15 cellular contexts compared by ENCODE assay signal in the genomic region with DNA sequence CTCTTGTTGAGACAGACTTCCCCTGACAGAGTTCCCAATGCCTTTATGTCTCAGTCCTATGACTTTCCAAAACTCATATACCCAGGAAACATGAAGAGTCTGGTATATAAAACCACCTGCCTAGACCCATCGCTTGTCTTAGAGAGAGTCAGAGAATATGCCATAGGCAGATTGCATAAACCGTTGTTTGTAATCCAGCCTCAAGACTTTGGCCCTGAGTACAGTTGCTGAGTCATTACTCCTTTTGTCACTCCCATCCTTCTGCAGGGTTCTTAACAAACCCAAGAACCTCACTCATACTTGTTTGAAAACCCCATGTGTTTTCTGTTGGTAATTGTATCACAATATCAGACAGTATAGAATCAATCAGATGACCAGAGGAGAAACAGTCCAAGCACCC.
DNase-seq lines count a peak whose midpoint lies in the region; ATAC-seq and TF ChIP-seq lines count a peak whose summit lies in the region.
"Had no signal": no experiment of that assay in that cellular context is flagged by ENCODE, and none has a peak within 500 bp of the region (broad histone marks: within the 10 kb centered on the region; RNA-seq: fewer than 3 reads in every experiment).

No MANE protein-coding gene starts in this region.

- peak; percentile 54 for ATAC-seq in PC-3
- peak; percentile 31 for ATAC-seq in stimulated activated effector memory CD8-positive, alpha-beta T cell treated with anti-CD3 and anti-CD28 coated beads, Interleukin-12 subunit alpha, Interleukin-12 subunit beta, amount 100 ng/mL, for 72 hours

- no peaks in the 10 kb centered on the region for H3K9me3 ChIP-seq in PC-3 (ENCODE audit: low read length)
- H3K9me3 ChIP-seq: ovary had no signal

- H3K27ac ChIP-seq in PC-3 (ENCODE audit: low read length) = no peak overlapping the region
- H3K27ac ChIP-seq: C4-2B, ovary had no signal

- H3K27me3 ChIP-seq in PC-3 (ENCODE audit: low read length) = no peaks in the 10 kb centered on the region
- H3K27me3 ChIP-seq: ovary had no signal

- BruUV-seq in PC-3 (replicated peaks; lab: Mats Ljungman, UMichigan) = no TSS peak

- TF ChIP-seq CTCF in PC-3 (conservative IDR thresholded peaks at IDR 0.05; ENCODE audit: low read depth, low read length) = no peak
- TF ChIP-seq CTCF in epithelial cell of proximal tubule (conservative IDR thresholded peaks at IDR 0.05; ENCODE audit: low read depth, low read length) = no peak

- no peaks in the 10 kb centered on the region for H3K9me2 ChIP-seq in PC-3 (replicated peaks; ENCODE audit: low read length)

- H3K4me3 ChIP-seq in PC-3 (ENCODE audit: low read length) (no peak overlapping the region), epithelial cell of proximal tubule (ENCODE audit: low read depth, low read length) (no peak overlapping the region)
- H3K4me3 ChIP-seq: ovary, smooth muscle cell had no signal

- no peaks in the 10 kb centered on the region for H4K20me1 ChIP-seq in PC-3 (ENCODE audit: low read length)

- H3K27ac Mint-ChIP-seq in stimulated activated effector memory CD8-positive, alpha-beta T cell treated with anti-CD3 and anti-CD28 coated beads, Interleukin-12 subunit alpha, Interleukin-12 subunit beta, amount 100 ng/mL, for 72 hours = no peak overlapping the region
- H3K27ac Mint-ChIP-seq: activated naive CD4-positive, alpha-beta T cell treated with anti-CD3 and anti-CD28 coated beads, Interleukin-2, amount 50 U/mL, for 24 hours had no signal

- H3K4me2 ChIP-seq in PC-3 (ENCODE audit: low read length) = no peak overlapping the region
- H3K4me2 ChIP-seq: smooth muscle cell had no signal

- no peaks in the 10 kb centered on the region for H3K36me3 Mint-ChIP-seq in stimulated activated effector memory CD8-positive, alpha-beta T cell treated with anti-CD3 and anti-CD28 coated beads, Interleukin-12 subunit alpha, Interleukin-12 subunit beta, amount 100 ng/mL, for 72 hours
- H3K36me3 Mint-ChIP-seq: activated naive CD4-positive, alpha-beta T cell treated with anti-CD3 and anti-CD28 coated beads, Interleukin-2, amount 50 U/mL, for 24 hours had no signal

- H3F3A ChIP-seq in PC-3 (ENCODE audit: low read length, unreplicated experiment) = no peaks in the 10 kb centered on the region

- intact Hi-C loops in PC-3 (cut with micrococcal nuclease) = loop anchor here (10.0 kb wide), 1 partner anchor 285 kb away; no protein-coding TSS in a partner anchor

- no peaks in the 10 kb centered on the region for H3K4me1 ChIP-seq in PC-3 (ENCODE audit: insufficient read depth, low read length)

- peak; percentile 15 for DNase-seq in HT1080 (ENCODE audit: low read depth)
- DNase-seq in PC-3 = peak; percentile 27
- peak; percentile 7 for DNase-seq in epithelial cell of proximal tubule (ENCODE audit: low read depth)
- no peak for DNase-seq in stimulated activated effector memory CD8-positive, alpha-beta T cell treated with anti-CD3 and anti-CD28 coated beads, Interleukin-12 subunit alpha, Interleukin-12 subunit beta, amount 100 ng/mL, for 72 hours (ENCODE audit: low spot score in 2 of 2)
- no peak for DNase-seq in activated CD8-positive, alpha-beta memory T cell treated with anti-CD3 and anti-CD28 coated beads, Interleukin-2, amount 50 U/mL, for 48 hours
- DNase-seq in cerebellar cortex (ENCODE audit: low spot score) = no peak
- no peak for DNase-seq in D341Med (ENCODE audit: low spot score)
- DNase-seq: DMS79 treated with DMSO at 0.1 percent for 48 hours; NCI-H1694; ovary; stimulated activated naive CD4-positive, alpha-beta T cell treated with Interleukin-2 at 50 U/mL for 16 hours had no signal

- CTCF ChIA-PET in PC-3 (lab: Charles Lee) = no interaction called here

- POLR2A ChIA-PET in PC-3 (lab: Charles Lee; ENCODE audit: unreplicated experiment) = no interaction called here

- H3K79me2 ChIP-seq in PC-3 (ENCODE audit: low read length) = no peaks in the 10 kb centered on the region

- no peaks in the 10 kb centered on the region for H3K36me3 ChIP-seq in PC-3 (ENCODE audit: low read depth, low read length)
- H3K36me3 ChIP-seq: ovary had no signal

- H3K4me3 Mint-ChIP-seq in stimulated activated effector memory CD8-positive, alpha-beta T cell treated with anti-CD3 and anti-CD28 coated beads, Interleukin-12 subunit alpha, Interleukin-12 subunit beta, amount 100 ng/mL, for 72 hours = no peak overlapping the region
- H3K4me3 Mint-ChIP-seq: activated naive CD4-positive, alpha-beta T cell treated with anti-CD3 and anti-CD28 coated beads, Interleukin-2, amount 50 U/mL, for 24 hours; central memory CD8-positive, alpha-beta T cell had no signal

- no peak overlapping the region for H3K9ac ChIP-seq in PC-3 (ENCODE audit: low read length)

- H2AFZ ChIP-seq in PC-3 (ENCODE audit: low read length) = no peak overlapping the region

- H3K4me1 Mint-ChIP-seq in stimulated activated effector memory CD8-positive, alpha-beta T cell treated with anti-CD3 and anti-CD28 coated beads, Interleukin-12 subunit alpha, Interleukin-12 subunit beta, amount 100 ng/mL, for 72 hours = no peaks in the 10 kb centered on the region
- H3K4me1 Mint-ChIP-seq: activated naive CD4-positive, alpha-beta T cell treated with anti-CD3 and anti-CD28 coated beads, Interleukin-2, amount 50 U/mL, for 24 hours; central memory CD8-positive, alpha-beta T cell had no signal

- H3K9me3 Mint-ChIP-seq in stimulated activated effector memory CD8-positive, alpha-beta T cell treated with anti-CD3 and anti-CD28 coated beads, Interleukin-12 subunit alpha, Interleukin-12 subunit beta, amount 100 ng/mL, for 72 hours = no peaks in the 10 kb centered on the region
- H3K9me3 Mint-ChIP-seq: activated naive CD4-positive, alpha-beta T cell treated with anti-CD3 and anti-CD28 coated beads, Interleukin-2, amount 50 U/mL, for 24 hours; central memory CD8-positive, alpha-beta T cell had no signal

Comparison
In these comparisons a context has a peak if more than half of its experiments do, and no peak if none do; other contexts are left out.
1. DNase-seq: peak in HT1080 (single experiment), PC-3 (single experiment) and epithelial cell of proximal tubule (single experiment); none in stimulated activated effector memory CD8-positive, alpha-beta T cell treated with anti-CD3 and anti-CD28 coated beads, Interleukin-12 subunit alpha, Interleukin-12 subunit beta, amount 100 ng/mL, for 72 hours (0 of 2), activated CD8-positive, alpha-beta memory T cell treated with anti-CD3 and anti-CD28 coated beads, Interleukin-2, amount 50 U/mL, for 48 hours (single experiment), cerebellar cortex (single experiment) and D341Med (single experiment).